In the genomic region with DNA sequence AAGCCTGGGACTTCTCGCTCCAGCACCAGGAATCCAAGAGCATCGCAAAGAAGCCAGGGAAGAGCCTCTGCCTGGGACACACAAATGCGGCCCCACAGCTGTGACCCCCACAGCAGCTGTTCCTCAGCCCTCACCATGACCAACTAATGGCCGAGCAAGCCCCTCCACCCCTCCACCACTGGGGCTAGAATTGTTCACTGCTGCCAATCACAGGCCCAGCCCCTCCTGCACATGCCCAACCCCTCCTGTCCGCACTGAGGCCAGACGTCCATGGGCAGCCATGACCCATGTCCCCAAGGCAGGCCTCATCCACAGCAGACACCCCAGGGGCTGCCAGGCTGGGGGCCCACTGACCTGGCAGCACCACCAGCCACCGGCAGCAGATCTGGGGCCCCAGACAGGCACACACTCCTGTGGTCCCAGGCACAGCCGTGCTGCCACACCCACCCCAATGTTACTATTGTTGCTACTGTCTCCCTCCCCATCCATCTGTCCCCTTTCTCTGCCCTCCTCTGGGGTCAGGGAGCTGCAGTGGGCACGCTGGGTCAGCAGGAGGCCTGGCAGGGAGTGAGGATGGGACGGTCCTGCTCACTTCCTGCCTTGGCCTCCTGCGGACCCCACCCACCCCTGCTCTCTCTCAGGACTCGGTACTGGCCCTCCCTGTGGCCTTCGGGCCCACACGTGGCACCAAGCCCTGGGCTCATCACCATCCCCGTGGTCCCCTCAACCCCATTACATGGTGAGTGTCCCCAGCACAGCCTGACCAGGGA, we compare ENCODE assay signal across 20 cellular contexts. TPM values are rescaled to one million over a fixed set of nuclear protein-coding genes. Genes with fewer than 3 reads are reported as not detected.
DNase-seq lines count a peak whose midpoint lies in the region; ATAC-seq and TF ChIP-seq lines count a peak whose summit lies in the region.
"Had no signal": no experiment of that assay in that cellular context is flagged by ENCODE, and none has a peak within 500 bp of the region (broad histone marks: within the 10 kb centered on the region; RNA-seq: fewer than 3 reads in every experiment).

No MANE protein-coding gene starts in this region.

- POLR2A ChIA-PET in CD8-positive, alpha-beta T cell (lab: Charles Lee), result no interaction called here

- no peaks in the 10 kb centered on the region for H3K27me3 ChIP-seq in CD8-positive, alpha-beta T cell (ENCODE audit: insufficient read depth, low read length)
- no peaks in the 10 kb centered on the region for H3K27me3 ChIP-seq in lower lobe of right lung (ENCODE audit: low read depth)
- no peaks in the 10 kb centered on the region for H3K27me3 ChIP-seq in sigmoid colon
- no peaks in the 10 kb centered on the region for H3K27me3 ChIP-seq in tibial artery
- H3K27me3 ChIP-seq in effector memory CD4-positive, alpha-beta T cell (replicated peaks; ENCODE audit: control insufficient read depth, insufficient read depth, low read length, poor library complexity, severe bottlenecking), result no peaks in the 10 kb centered on the region
- H3K27me3 ChIP-seq in GM23338 (ENCODE audit: insufficient read depth), result no peaks in the 10 kb centered on the region
- H3K27me3 ChIP-seq: BLaER1 treated with 17β-estradiol and CSF1 and Interleukin-3, amounts not matched to agents 10 nM and 100 nM; colonic mucosa had no signal

- no peak for ATAC-seq in CD8-positive, alpha-beta T cell
- ATAC-seq in central memory CD8-positive, alpha-beta T cell (replicated peaks; ENCODE audit: extremely low read depth, poor library complexity, severe bottlenecking), result no peak
- ATAC-seq in lower lobe of right lung (no peak), GM23338 (no peak)
- ATAC-seq: activated naive CD4-positive, alpha-beta T cell treated with anti-CD3 and anti-CD28 coated beads, Interleukin-2, amount 50 U/mL, for 72 hours; GM12878 had no signal

- no peak overlapping the region for H3K4me3 Mint-ChIP-seq in CD8-positive, alpha-beta T cell
- H3K4me3 Mint-ChIP-seq in central memory CD8-positive, alpha-beta T cell, result no peak overlapping the region
- H3K4me3 Mint-ChIP-seq in GM23338, result no peak overlapping the region
- H3K4me3 Mint-ChIP-seq: activated T-cell treated with anti-CD3 and anti-CD28 coated beads, Interleukin-2, amount 50 U/mL, for 24 hours; stimulated activated naive CD8-positive, alpha-beta T cell treated with anti-CD3 and anti-CD28 coated beads, Interleukin-15, Interleukin-2, amounts not matched to agents 100 ng/mL and 50 ng/mL, for 24 hours had no signal

- intact Hi-C loops in CD8-positive, alpha-beta T cell (cut with DNase I, micrococcal nuclease), result loop anchor here in 1 of 2 experiments (5.0 kb wide), 1 partner anchor 100 kb away; no protein-coding TSS in a partner anchor
- intact Hi-C loops in lower lobe of right lung (cut with DNase I) (no loop called here), sigmoid colon (cut with DNase I) (loop anchor here (5.0 to 10.0 kb wide), 2 partner anchors 98 to 140 kb away; a partner anchor contains a TSS), tibial artery (cut with DNase I; ENCODE audit: low total_unique reads) (no loop called here)

- peak overlapping the region; percentile 22 for H3K27ac Mint-ChIP-seq in CD8-positive, alpha-beta T cell
- H3K27ac Mint-ChIP-seq in central memory CD8-positive, alpha-beta T cell (ENCODE audit: low read depth), result peak overlapping the region; percentile 35
- no peak overlapping the region for H3K27ac Mint-ChIP-seq in GM23338
- H3K27ac Mint-ChIP-seq: activated T-cell treated with anti-CD3 and anti-CD28 coated beads, Interleukin-2, amount 50 U/mL, for 24 hours; stimulated activated naive CD8-positive, alpha-beta T cell treated with anti-CD3 and anti-CD28 coated beads, Interleukin-15, Interleukin-2, amounts not matched to agents 100 ng/mL and 50 ng/mL, for 24 hours had no signal

- no peak overlapping the region for H3K4me2 ChIP-seq in GM23338

- H4K20me1 ChIP-seq in GM23338 (replicated peaks; ENCODE audit: insufficient read depth), result no peaks in the 10 kb centered on the region

- H3K4me1 Mint-ChIP-seq in CD8-positive, alpha-beta T cell (ENCODE audit: low read depth), result peaks cover 13% of the 10 kb centered on the region
- peaks cover 19% of the 10 kb centered on the region for H3K4me1 Mint-ChIP-seq in central memory CD8-positive, alpha-beta T cell
- no peaks in the 10 kb centered on the region; the same call in none of the 3 replicates for H3K4me1 Mint-ChIP-seq in GM23338

- no peak overlapping the region for H3K4me3 ChIP-seq in CD8-positive, alpha-beta T cell (ENCODE audit: low read depth, low read length)
- no peak overlapping the region for H3K4me3 ChIP-seq in lower lobe of right lung
- no peak overlapping the region for H3K4me3 ChIP-seq in sigmoid colon
- no peak overlapping the region for H3K4me3 ChIP-seq in tibial artery
- no peak overlapping the region for H3K4me3 ChIP-seq in effector memory CD4-positive, alpha-beta T cell (ENCODE audit: insufficient read depth, low read depth, low read length, poor library complexity, severe bottlenecking)
- no peak overlapping the region for H3K4me3 ChIP-seq in GM23338
- H3K4me3 ChIP-seq: BLaER1 treated with 17β-estradiol and CSF1 and Interleukin-3, amounts not matched to agents 10 nM and 100 nM; colonic mucosa; GM12878; lung had no signal

- TF ChIP-seq POLR2A in sigmoid colon (IDR thresholded peaks at IDR 0.05), result no peak

- no peak overlapping the region for H2AFZ ChIP-seq in GM23338

- no peaks in the 10 kb centered on the region for H3F3A ChIP-seq in GM23338 (replicated peaks; ENCODE audit: low read depth)

- TF ChIP-seq CTCF in CD8-positive, alpha-beta T cell (IDR thresholded peaks at IDR 0.05), result no peak
- TF ChIP-seq CTCF in lower lobe of right lung (IDR thresholded peaks at IDR 0.05), result no peak
- no peak for TF ChIP-seq CTCF in sigmoid colon (IDR thresholded peaks at IDR 0.05)
- no peak for TF ChIP-seq CTCF in tibial artery (IDR thresholded peaks at IDR 0.05)
- no peak for TF ChIP-seq CTCF in GM23338 (conservative IDR thresholded peaks at IDR 0.05; ENCODE audit: low read depth in 2 of 2)

- 90% methylated on average over 15 of the region's 15 CpGs for WGBS in sigmoid colon, 2 donors

- no peaks in the 10 kb centered on the region for H3K36me3 Mint-ChIP-seq in CD8-positive, alpha-beta T cell
- H3K36me3 Mint-ChIP-seq in central memory CD8-positive, alpha-beta T cell (ENCODE audit: insufficient read depth), result peaks cover 4% of the 10 kb centered on the region
- H3K36me3 Mint-ChIP-seq in GM23338 (ENCODE audit: low read depth), result no peaks in the 10 kb centered on the region
- H3K36me3 Mint-ChIP-seq: activated naive CD4-positive, alpha-beta T cell treated with anti-CD3 and anti-CD28 coated beads, Interleukin-2, amount 50 U/mL, for 72 hours had no signal

- H3K9me3 ChIP-seq in CD8-positive, alpha-beta T cell (ENCODE audit: low read length), result no peaks in the 10 kb centered on the region
- H3K9me3 ChIP-seq in lower lobe of right lung (no peaks in the 10 kb centered on the region), sigmoid colon (no peaks in the 10 kb centered on the region), tibial artery (no peaks in the 10 kb centered on the region)
- H3K9me3 ChIP-seq in effector memory CD4-positive, alpha-beta T cell (ENCODE audit: control insufficient read depth, low read length), result no peaks in the 10 kb centered on the region
- H3K9me3 ChIP-seq: BLaER1 treated with 17β-estradiol and CSF1 and Interleukin-3, amounts not matched to agents 10 nM and 100 nM; colonic mucosa had no signal

- DNase-seq in CD8-positive, alpha-beta T cell, result no peak
- no peak for DNase-seq in central memory CD8-positive, alpha-beta T cell (ENCODE audit: low spot score in 2 of 2)
- DNase-seq in lower lobe of right lung, result peak; percentile 34
- peak; percentile 52 for DNase-seq in sigmoid colon
- no peak for DNase-seq in tibial artery
- no peak for DNase-seq in effector memory CD4-positive, alpha-beta T cell
- no peak for DNase-seq in NCI-H2171 (lab: John Stamatoyannopoulos, UW)
- no peak for DNase-seq in GM23338 (ENCODE audit: low spot score)
- DNase-seq: activated CD4-positive, CD25-positive, alpha-beta regulatory T cell treated with anti-CD3 and anti-CD28 coated beads, Interleukin-2, amount 50 U/mL, for 72 hours; activated T-cell treated with anti-CD3 and anti-CD28 coated beads, Interleukin-2, amount 50 U/mL, for 24 hours; colonic mucosa; MM.1S; NCI-H1436 treated with DMSO at 0.1 percent for 48 hours; NCI-H524 treated with DMSO at 0.1 percent for 48 hours had no signal

- H3K27me3 Mint-ChIP-seq in CD8-positive, alpha-beta T cell (ENCODE audit: low read depth), result no peaks in the 10 kb centered on the region
- no peaks in the 10 kb centered on the region for H3K27me3 Mint-ChIP-seq in central memory CD8-positive, alpha-beta T cell
- peaks cover 7% of the 10 kb centered on the region for H3K27me3 Mint-ChIP-seq in GM23338 (ENCODE audit: insufficient read depth, low read depth, poor library complexity)
- H3K27me3 Mint-ChIP-seq: activated T-cell treated with anti-CD3 and anti-CD28 coated beads, Interleukin-2, amount 50 U/mL, for 24 hours; stimulated activated naive CD8-positive, alpha-beta T cell treated with anti-CD3 and anti-CD28 coated beads, Interleukin-15, Interleukin-2, amounts not matched to agents 100 ng/mL and 50 ng/mL, for 24 hours had no signal

- no peak overlapping the region for H3K27ac ChIP-seq in CD8-positive, alpha-beta T cell (ENCODE audit: low read depth, low read length)
- no peak overlapping the region for H3K27ac ChIP-seq in lower lobe of right lung
- H3K27ac ChIP-seq in sigmoid colon, result no peak overlapping the region
- H3K27ac ChIP-seq in tibial artery, result no peak overlapping the region
- H3K27ac ChIP-seq in effector memory CD4-positive, alpha-beta T cell (ENCODE audit: insufficient read depth, low read length, poor library complexity, severe bottlenecking), result no peak overlapping the region
- no peak overlapping the region for H3K27ac ChIP-seq in GM23338 (ENCODE audit: low read depth)
- H3K27ac ChIP-seq: BLaER1 treated with 17β-estradiol and CSF1 and Interleukin-3, amounts not matched to agents 10 nM and 100 nM; colonic mucosa had no signal

- no peaks in the 10 kb centered on the region for H3K79me2 ChIP-seq in GM23338 (replicated peaks; ENCODE audit: insufficient read depth)

- no peak for TF ChIP-seq EP300 in sigmoid colon (IDR thresholded peaks at IDR 0.05)

- H3K4me1 ChIP-seq in CD8-positive, alpha-beta T cell (ENCODE audit: insufficient read depth, low read length), result peaks cover 19% of the 10 kb centered on the region
- peaks cover 27% of the 10 kb centered on the region for H3K4me1 ChIP-seq in lower lobe of right lung
- H3K4me1 ChIP-seq in sigmoid colon, result peaks cover 0 to 18% (median 15%) of the 10 kb centered on the region in 4 donors
- H3K4me1 ChIP-seq in tibial artery, result peaks cover 0 to 22% (median 11%) of the 10 kb centered on the region in 4 donors
- peaks cover 7% of the 10 kb centered on the region for H3K4me1 ChIP-seq in effector memory CD4-positive, alpha-beta T cell (ENCODE audit: control insufficient read depth, insufficient read depth, low read length, poor library complexity, severe bottlenecking)
- H3K4me1 ChIP-seq in GM23338 (ENCODE audit: insufficient read depth), result no peaks in the 10 kb centered on the region
- H3K4me1 ChIP-seq: colonic mucosa had no signal

- H3K9me2 ChIP-seq in GM23338 (ENCODE audit: insufficient read depth), result no peaks in the 10 kb centered on the region

- H3K9me3 Mint-ChIP-seq in CD8-positive, alpha-beta T cell, result no peaks in the 10 kb centered on the region
- no peaks in the 10 kb centered on the region for H3K9me3 Mint-ChIP-seq in central memory CD8-positive, alpha-beta T cell
- H3K9me3 Mint-ChIP-seq in GM23338, result no peaks in the 10 kb centered on the region
- H3K9me3 Mint-ChIP-seq: activated naive CD4-positive, alpha-beta T cell treated with anti-CD3 and anti-CD28 coated beads, Interleukin-2, amount 50 U/mL, for 72 hours; activated T-cell treated with anti-CD3 and anti-CD28 coated beads, Interleukin-2, amount 50 U/mL, for 24 hours; stimulated activated naive CD8-positive, alpha-beta T cell treated with anti-CD3 and anti-CD28 coated beads, Interleukin-15, Interleukin-2, amounts not matched to agents 100 ng/mL and 50 ng/mL, for 24 hours had no signal

- no peaks in the 10 kb centered on the region for H3K36me3 ChIP-seq in CD8-positive, alpha-beta T cell (ENCODE audit: insufficient read depth, low read length)
- H3K36me3 ChIP-seq in lower lobe of right lung (no peaks in the 10 kb centered on the region), sigmoid colon (no peaks in the 10 kb centered on the region), tibial artery (no peaks in the 10 kb centered on the region), GM23338 (ENCODE audit: insufficient read depth) (no peaks in the 10 kb centered on the region)
- H3K36me3 ChIP-seq in effector memory CD4-positive, alpha-beta T cell (ENCODE audit: control insufficient read depth, insufficient read depth, low read length), result no peaks in the 10 kb centered on the region
- H3K36me3 ChIP-seq: BLaER1 treated with 17β-estradiol and CSF1 and Interleukin-3, amounts not matched to agents 10 nM and 100 nM; colonic mucosa had no signal

- CTCF ChIA-PET in CD8-positive, alpha-beta T cell (lab: Charles Lee), result interaction anchor here (2.4 to 2.7 kb wide), 2 partner anchors 80 to 142 kb away, joined by 8 to 9 read pairs; no protein-coding TSS in a partner anchor

RNA-seq across cellular contexts. Expression of a gene that starts 56.0 kb away (rescaled TPM):
- total RNA-seq in CD8-positive, alpha-beta T cell, result 10 to 100 TPM; 16.5 to 20.2 TPM
- 12.9 TPM for total RNA-seq in lower lobe of right lung
- 10 to 100 TPM in 1 of 4 donors, 1 to 10 TPM in 3; 3.1 to 13.0 (median 3.9) TPM for total RNA-seq in sigmoid colon
- 10 to 100 TPM; 15.0 to 24.1 (median 20.4) TPM for polyA plus RNA-seq in sigmoid colon
- 4.6 and 8.7 TPM in 2 replicates for total RNA-seq in GM23338 (2014; rRNA removed; shearing (Covaris generic))
- polyA plus RNA-seq in GM23338 (2016; fragmentation: Nextera tagmentation; extraction: Ambion mirVana), result 1.8 and 2.6 TPM in 2 replicates

RNA-seq across cellular contexts. Expression of a gene that starts 56.3 kb away (rescaled TPM):
- under 1 TPM; 0.22 to 0.36 TPM for total RNA-seq in CD8-positive, alpha-beta T cell
- total RNA-seq in lower lobe of right lung, result 4.3 TPM
- not detected for total RNA-seq in sigmoid colon
- polyA plus RNA-seq in sigmoid colon, result under 1 TPM in 1 of 3 donors, not detected in 2; 0.58 TPM
- not detected in 2 replicates for total RNA-seq in GM23338 (2014; rRNA removed; shearing (Covaris generic))
- polyA plus RNA-seq in GM23338 (2016; fragmentation: Nextera tagmentation; extraction: Ambion mirVana), result not detected in 2 replicates
- total RNA-seq: activated naive CD4-positive, alpha-beta T cell treated with anti-CD3 and anti-CD28 coated beads, Interleukin-2, amount 50 U/mL, for 72 hours; GM12878; urinary bladder had no signal
- polyA plus RNA-seq: GM12878 had no signal

Comparison
In these comparisons a context has a peak if more than half of its experiments do, and no peak if none do; other contexts are left out.
1. DNase-seq: peak in lower lobe of right lung (single experiment) and sigmoid colon (single experiment); none in CD8-positive, alpha-beta T cell (0 of 7), central memory CD8-positive, alpha-beta T cell (0 of 2), tibial artery (0 of 2), effector memory CD4-positive, alpha-beta T cell (0 of 3), NCI-H2171 (single experiment) and GM23338 (single experiment).